ENCODE assay signal across 16 cellular contexts in the genomic region with DNA sequence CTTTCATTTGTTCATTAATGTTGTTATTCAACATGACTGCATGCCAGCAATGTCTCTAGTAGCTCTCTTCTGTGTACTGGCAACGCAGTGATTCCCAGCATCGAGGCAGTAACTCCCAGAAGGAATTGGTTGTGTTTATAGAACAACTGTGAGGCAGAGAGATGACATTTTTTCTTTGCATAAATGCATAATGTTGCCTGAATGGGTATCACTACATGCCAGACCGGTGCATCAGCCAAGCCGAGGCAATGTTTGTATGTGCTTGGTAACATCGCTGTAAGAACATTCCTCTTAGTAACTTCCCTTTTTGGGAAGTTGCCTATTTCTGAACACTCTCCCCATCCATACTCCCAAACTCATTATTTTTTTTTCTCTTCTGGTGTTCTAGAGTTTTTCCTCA.
DNase-seq lines count a peak whose midpoint lies in the region; ATAC-seq and TF ChIP-seq lines count a peak whose summit lies in the region.
"Had no signal": no experiment of that assay in that cellular context is flagged by ENCODE, and none has a peak within 500 bp of the region (broad histone marks: within the 10 kb centered on the region; RNA-seq: fewer than 3 reads in every experiment).

No MANE protein-coding gene starts in this region.

- H3K4me1 ChIP-seq in hepatocyte (ENCODE audit: insufficient read depth), result no peaks in the 10 kb centered on the region
- H3K4me1 ChIP-seq: pancreas had no signal

- H2AFZ ChIP-seq in hepatocyte, result no peak overlapping the region

- WGBS in hepatocyte (ENCODE audit: low lambda C conversion rate, missing lambda C conversion rate), result 62% methylated on average over 5 of the region's 5 CpGs

- no peaks in the 10 kb centered on the region for H4K20me1 ChIP-seq in hepatocyte (ENCODE audit: insufficient read depth, poor library complexity, severe bottlenecking)

- peak; percentile 29 for DNase-seq in AG08395 (ENCODE audit: low spot score)
- DNase-seq in HS-5 (ENCODE audit: low read depth), result peak; percentile 77
- peak; percentile 87 for DNase-seq in astrocyte of the hippocampus (ENCODE audit: low read depth, low spot score)
- peak; percentile 7 for DNase-seq in hepatocyte (ENCODE audit: low spot score)
- no peak for DNase-seq in mesenteric fat pad (ENCODE audit: low spot score)
- no peak for DNase-seq in stimulated activated naive B cell treated with anti-CD40 and anti-IgM and Interleukin-4, amounts not matched to agents 10 μg/mL and 1 μg/mL and 100 μg/mL, for 72 hours
- DNase-seq in stimulated activated CD4-positive, alpha-beta T cell treated with anti-CD3 and anti-CD28 coated beads, Interleukin-4, amount 100 ng/mL, for 24 hours, result no peak
- DNase-seq: activated CD8-positive, alpha-beta memory T cell treated with anti-CD3 and anti-CD28 coated beads, Interleukin-2, amount 50 U/mL, for 48 hours; H7; MM.1S; pancreas; stimulated activated CD4-positive, alpha-beta T cell treated with anti-CD3 and anti-CD28 coated beads, Interleukin-15, amount 100 ng/mL, for 24 hours had no signal

- H3K4me3 Mint-ChIP-seq in stimulated activated naive B cell treated with anti-CD40 and anti-IgM and Interleukin-4, amounts not matched to agents 10 μg/mL and 1 μg/mL and 100 μg/mL, for 72 hours, result no peak overlapping the region
- H3K4me3 Mint-ChIP-seq: B cell, type B pancreatic cell had no signal

- TF ChIP-seq CTCF in hepatocyte (IDR thresholded peaks at IDR 0.05; ENCODE audit: poor library complexity), result no peak

- H3K4me1 Mint-ChIP-seq in stimulated activated naive B cell treated with anti-CD40 and anti-IgM and Interleukin-4, amounts not matched to agents 10 μg/mL and 1 μg/mL and 100 μg/mL, for 72 hours, result no peaks in the 10 kb centered on the region
- H3K4me1 Mint-ChIP-seq: B cell had no signal

- H3K36me3 ChIP-seq in hepatocyte (replicated peaks; ENCODE audit: insufficient read depth, low read depth), result no peaks in the 10 kb centered on the region
- H3K36me3 ChIP-seq: pancreas had no signal

- H3K4me3 ChIP-seq in hepatocyte, result no peak overlapping the region
- H3K4me3 ChIP-seq: pancreas had no signal

- H3K27me3 ChIP-seq in hepatocyte, result peaks cover 3% of the 10 kb centered on the region
- H3K27me3 ChIP-seq: pancreas had no signal

- no peaks in the 10 kb centered on the region for H3K9me2 ChIP-seq in hepatocyte (replicated peaks; ENCODE audit: insufficient read depth)

- no peaks in the 10 kb centered on the region for H3K9me3 ChIP-seq in hepatocyte (ENCODE audit: low read depth)
- H3K9me3 ChIP-seq: pancreas had no signal

- no peak overlapping the region for H3K27ac ChIP-seq in hepatocyte
- H3K27ac ChIP-seq: pancreas had no signal

- H3K27me3 Mint-ChIP-seq in stimulated activated naive B cell treated with anti-CD40 and anti-IgM and Interleukin-4, amounts not matched to agents 10 μg/mL and 1 μg/mL and 100 μg/mL, for 72 hours, result peaks cover 13 to 27% of the 10 kb centered on the region in 2 donors

- H3K36me3 Mint-ChIP-seq in stimulated activated naive B cell treated with anti-CD40 and anti-IgM and Interleukin-4, amounts not matched to agents 10 μg/mL and 1 μg/mL and 100 μg/mL, for 72 hours, result no peaks in the 10 kb centered on the region
- H3K36me3 Mint-ChIP-seq: activated naive CD4-positive, alpha-beta T cell treated with anti-CD3 and anti-CD28 coated beads, Interleukin-2, amount 50 U/mL, for 72 hours; type B pancreatic cell had no signal

- ATAC-seq in stimulated activated naive B cell treated with anti-CD40 and anti-IgM and Interleukin-4, amounts not matched to agents 10 μg/mL and 1 μg/mL and 100 μg/mL, for 72 hours (replicated peaks), result no peak
- ATAC-seq in GM21723 (IDR thresholded peaks at IDR 0.05; ENCODE audit: unreplicated experiment), result no peak
- ATAC-seq: activated naive CD4-positive, alpha-beta T cell treated with anti-CD3 and anti-CD28 coated beads, Interleukin-2, amount 50 U/mL, for 72 hours; pancreas had no signal

- H3K9me3 Mint-ChIP-seq in stimulated activated naive B cell treated with anti-CD40 and anti-IgM and Interleukin-4, amounts not matched to agents 10 μg/mL and 1 μg/mL and 100 μg/mL, for 72 hours, result no peaks in the 10 kb centered on the region
- H3K9me3 Mint-ChIP-seq: activated naive CD4-positive, alpha-beta T cell treated with anti-CD3 and anti-CD28 coated beads, Interleukin-2, amount 50 U/mL, for 72 hours; type B pancreatic cell had no signal

- no peak overlapping the region for H3K27ac Mint-ChIP-seq in stimulated activated naive B cell treated with anti-CD40 and anti-IgM and Interleukin-4, amounts not matched to agents 10 μg/mL and 1 μg/mL and 100 μg/mL, for 72 hours
- H3K27ac Mint-ChIP-seq: activated naive CD4-positive, alpha-beta T cell treated with anti-CD3 and anti-CD28 coated beads, Interleukin-2, amount 50 U/mL, for 72 hours; B cell; type B pancreatic cell had no signal

- H3K79me2 ChIP-seq in hepatocyte, result no peaks in the 10 kb centered on the region

- no peak overlapping the region for H3K4me2 ChIP-seq in hepatocyte

Comparison
In these comparisons a context has a peak if more than half of its experiments do, and no peak if none do; other contexts are left out.
1. DNase-seq: peak in AG08395 (single experiment), HS-5 (single experiment), astrocyte of the hippocampus (single experiment) and hepatocyte (single experiment); none in mesenteric fat pad (single experiment), stimulated activated naive B cell treated with anti-CD40 and anti-IgM and Interleukin-4, amounts not matched to agents 10 μg/mL and 1 μg/mL and 100 μg/mL, for 72 hours (single experiment) and stimulated activated CD4-positive, alpha-beta T cell treated with anti-CD3 and anti-CD28 coated beads, Interleukin-4, amount 100 ng/mL, for 24 hours (single experiment).